17 cellular contexts compared by ENCODE assay signal in the genomic region with DNA sequence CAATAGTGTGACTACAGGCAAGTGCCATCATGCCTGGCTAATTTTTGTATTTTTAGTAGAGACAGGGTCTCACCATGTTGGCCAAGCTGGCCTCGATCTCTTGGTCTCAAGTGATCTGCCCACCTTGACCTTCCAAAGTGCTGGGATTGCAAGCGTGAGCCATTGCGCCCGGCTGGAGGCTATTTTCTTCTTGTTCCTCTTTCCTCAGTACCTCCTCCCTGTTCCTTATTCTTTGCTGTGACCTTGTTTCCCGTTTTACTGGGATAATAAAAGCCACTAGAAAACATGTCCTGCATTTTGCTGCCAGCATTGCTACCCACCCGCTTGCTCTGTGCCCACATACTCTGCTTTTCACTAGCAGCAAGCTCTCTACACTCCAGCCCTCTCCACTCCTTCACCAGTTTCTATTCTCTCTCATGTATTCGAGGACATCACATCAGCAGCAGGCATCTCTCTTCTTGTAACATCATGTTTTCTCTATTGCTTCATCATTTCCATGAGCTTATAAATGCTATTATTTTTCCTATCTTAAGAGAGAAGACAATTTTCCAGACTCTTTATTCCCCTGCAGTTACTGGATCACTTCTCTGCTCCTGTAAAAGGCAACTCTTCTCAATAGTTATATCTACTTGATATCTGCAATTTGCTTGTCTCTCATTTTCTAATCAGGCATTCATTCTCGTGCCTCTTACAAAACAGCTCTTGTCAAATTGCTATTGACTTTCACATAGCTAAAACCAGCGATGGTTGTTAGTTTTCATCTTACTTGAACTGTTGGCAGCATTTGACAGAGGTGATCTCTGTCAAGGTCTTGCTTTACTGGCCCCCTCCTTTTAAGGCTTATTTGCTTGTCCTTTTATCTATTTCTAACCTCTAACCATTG.
"Had no signal": no experiment of that assay in that cellular context is flagged by ENCODE, and none has a peak within 500 bp of the region (broad histone marks: within the 10 kb centered on the region; RNA-seq: fewer than 3 reads in every experiment).

No MANE protein-coding gene starts in this region.

- H3K4me1 ChIP-seq: prostate gland, right atrium auricular region, transverse colon, vagina had no signal

- H3K36me3 ChIP-seq: prostate gland, right atrium auricular region, transverse colon, vagina, WERI-Rb-1 had no signal

- H3K9me3 ChIP-seq: prostate gland, right atrium auricular region, vagina had no signal

- H3K27ac ChIP-seq: prostate gland, right atrium auricular region, transverse colon, vagina, WERI-Rb-1 had no signal

- ATAC-seq: left lobe of liver had no signal

- DNase-seq: activated CD4-positive, alpha-beta T cell treated with anti-CD3 and anti-CD28 coated beads for 1 hour; activated CD4-positive, alpha-beta T cell treated with anti-CD3 and anti-CD28 coated beads, Interleukin-2, amount 50 U/mL, for 4 hours; activated gamma-delta T cell; cerebellar nuclear complex; cortex of kidney; erythroblast; foreskin melanocyte; nephron progenitor cell; stimulated activated CD4-positive, alpha-beta T cell treated with anti-CD3 and anti-CD28 coated beads, Interleukin-12 subunit alpha, Interleukin-12 subunit beta, amount 100 ng/mL, for 4 hours; stimulated activated CD4-positive, alpha-beta T cell treated with anti-CD3 and anti-CD28 coated beads, Interleukin-1b, Interleukin-23, amount 100 ng/mL, for 48 hours; stimulated activated naive CD4-positive, alpha-beta T cell treated with Interleukin-2 at 50 U/mL for 16 hours; transverse colon; WERI-Rb-1 had no signal

- H3K4me3 ChIP-seq: prostate gland, right atrium auricular region, transverse colon, vagina had no signal

- H3K27me3 ChIP-seq: right atrium auricular region, transverse colon, vagina had no signal
